In the genomic region with DNA sequence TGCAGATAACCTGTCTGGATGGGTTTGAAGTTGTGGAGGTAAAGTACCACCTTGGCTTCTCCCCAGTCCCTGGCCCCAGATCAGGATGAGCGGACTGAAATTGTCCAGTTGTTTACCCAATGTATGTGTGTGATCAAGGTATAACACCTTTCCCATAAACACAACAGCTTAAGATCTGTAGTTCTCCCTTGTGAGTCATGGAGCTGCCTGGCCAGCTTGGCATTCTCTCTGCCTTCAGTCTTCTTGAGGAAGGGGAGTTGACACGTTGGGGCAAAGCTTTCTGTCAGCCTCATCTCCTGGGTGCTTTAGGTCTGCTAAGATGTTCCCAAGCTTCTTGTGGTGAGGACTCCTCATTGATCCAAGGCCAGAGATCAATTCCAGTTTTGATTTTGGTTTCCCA, we compare ENCODE assay signal across 22 cellular contexts.
"Had no signal": no experiment of that assay in that cellular context is flagged by ENCODE, and none has a peak within 500 bp of the region (broad histone marks: within the 10 kb centered on the region; RNA-seq: fewer than 3 reads in every experiment).

No MANE protein-coding gene starts in this region.

- H3K4me3 Mint-ChIP-seq: effector memory CD8-positive, alpha-beta T cell; memory B cell; natural killer cell; stimulated activated naive B cell treated with anti-CD40 and anti-IgM and Interleukin-4, amounts not matched to agents 10 μg/mL and 1 μg/mL and 100 μg/mL, for 72 hours; stimulated activated naive CD8-positive, alpha-beta T cell treated with anti-CD3 and anti-CD28 coated beads, Interleukin-15, Interleukin-2, amounts not matched to agents 100 ng/mL and 50 ng/mL, for 24 hours had no signal

- DNase-seq: caudate nucleus; cerebellar nuclear complex; cortex of kidney; effector memory CD8-positive, alpha-beta T cell; kidney; natural killer cell; occipital lobe; ovary; posterior cingulate gyrus; psoas muscle; right cardiac atrium; small intestine; stimulated activated CD4-positive, alpha-beta T cell treated with anti-CD3 and anti-CD28 coated beads, Interleukin-15, amount 100 ng/mL, for 24 hours; stimulated activated CD4-positive, alpha-beta T cell treated with anti-CD3 and anti-CD28 coated beads, Interleukin-2, amount 100 ng/mL, for 48 hours; stimulated activated naive B cell treated with anti-CD40 and anti-IgM and Interleukin-4, amounts not matched to agents 10 μg/mL and 1 μg/mL and 100 μg/mL, for 72 hours; transverse colon had no signal

- H3K36me3 Mint-ChIP-seq: memory B cell, natural killer cell had no signal

- H3K27ac ChIP-seq: esophagus muscularis mucosa, thoracic aorta had no signal

- H3K9me3 Mint-ChIP-seq: effector memory CD8-positive, alpha-beta T cell; memory B cell; natural killer cell; stimulated activated naive B cell treated with anti-CD40 and anti-IgM and Interleukin-4, amounts not matched to agents 10 μg/mL and 1 μg/mL and 100 μg/mL, for 72 hours; stimulated activated naive CD8-positive, alpha-beta T cell treated with anti-CD3 and anti-CD28 coated beads, Interleukin-15, Interleukin-2, amounts not matched to agents 100 ng/mL and 50 ng/mL, for 24 hours had no signal

- H3K4me3 ChIP-seq: esophagus muscularis mucosa, lung, ovary, psoas muscle, thoracic aorta, transverse colon had no signal

- H3K27ac Mint-ChIP-seq: effector memory CD8-positive, alpha-beta T cell; memory B cell; natural killer cell; stimulated activated naive B cell treated with anti-CD40 and anti-IgM and Interleukin-4, amounts not matched to agents 10 μg/mL and 1 μg/mL and 100 μg/mL, for 72 hours; stimulated activated naive CD8-positive, alpha-beta T cell treated with anti-CD3 and anti-CD28 coated beads, Interleukin-15, Interleukin-2, amounts not matched to agents 100 ng/mL and 50 ng/mL, for 24 hours had no signal

- H3K27me3 ChIP-seq: esophagus muscularis mucosa, ovary, transverse colon had no signal

- H3K36me3 ChIP-seq: ovary, transverse colon had no signal

- H3K9me3 ChIP-seq: esophagus muscularis mucosa, ovary, psoas muscle, thoracic aorta, transverse colon had no signal

- H3K4me1 Mint-ChIP-seq: memory B cell; natural killer cell; stimulated activated naive B cell treated with anti-CD40 and anti-IgM and Interleukin-4, amounts not matched to agents 10 μg/mL and 1 μg/mL and 100 μg/mL, for 72 hours had no signal

- ATAC-seq: effector memory CD8-positive, alpha-beta T cell; left lobe of liver; natural killer cell; psoas muscle; right cardiac atrium; stimulated activated naive B cell treated with anti-CD40 and anti-IgM and Interleukin-4, amounts not matched to agents 10 μg/mL and 1 μg/mL and 100 μg/mL, for 72 hours had no signal
